Comparison of ENCODE assay signal across 8 cellular contexts in genomic region chr14:70640938-70641547, GRCh38. TPM values are rescaled to one million over a fixed set of nuclear protein-coding genes. Genes with fewer than 3 reads are reported as not detected.
DNase-seq lines count a peak whose midpoint lies in the region; ATAC-seq and TF ChIP-seq lines count a peak whose summit lies in the region.

No MANE protein-coding gene starts in this region.

- DNase-seq in Calu3: peak; percentile 40
- peak in 1 of 2 experiments; percentile 9 for DNase-seq in SJSA1 (ENCODE audit: low read depth in 1 of 2, low spot score in 2 of 2)
- no peak for DNase-seq in astrocyte of the cerebellum (ENCODE audit: low read depth)
- no peak for DNase-seq in NCI-H2029 treated with DMSO at 0.1 percent for 48 hours (lab: John Stamatoyannopoulos, UW)

- H3K9ac ChIP-seq in iPS-20b (ENCODE audit: low read depth, low read length) (peak overlapping the region; percentile 26; the same call in 1 of the 2 replicates), skeletal muscle tissue (ENCODE audit: low read depth in 1 of 3, low read length in 3 of 3) (peak overlapping the region; percentile 69 to 74 (median 72))

- intact Hi-C loops in Calu3 (cut with micrococcal nuclease; ENCODE audit: unreplicated experiment): loop anchor here (5.0 kb wide), 1 partner anchor 71 kb away; no protein-coding TSS in a partner anchor

- no peaks in the 10 kb centered on the region for H3K27me3 Mint-ChIP-seq in Calu3 (ENCODE audit: unreplicated experiment)

- H3K27ac Mint-ChIP-seq in Calu3 (ENCODE audit: unreplicated experiment): peak overlapping the region; percentile 37

- peaks cover 29% of the 10 kb centered on the region for H3K36me3 Mint-ChIP-seq in Calu3 (ENCODE audit: insufficient read depth, unreplicated experiment)

- H3K9me3 ChIP-seq in SJSA1 (replicated peaks): no peaks in the 10 kb centered on the region
- 0 out of 2 replicates have a peak, but pooled peaks cover 4% of the 10 kb centered on the region for H3K9me3 ChIP-seq in iPS-20b (ENCODE audit: insufficient read depth, low read depth, low read length)
- H3K9me3 ChIP-seq in skeletal muscle tissue (ENCODE audit: control insufficient read depth in 3 of 3, low read length in 3 of 3): no peaks in the 10 kb centered on the region

- peaks cover 3% of the 10 kb centered on the region for H3K9me3 Mint-ChIP-seq in Calu3 (ENCODE audit: low read depth, unreplicated experiment)

- TF ChIP-seq CTCF in Calu3 (IDR thresholded peaks at IDR 0.05; ENCODE audit: unreplicated experiment): no peak
- TF ChIP-seq CTCF in astrocyte of the cerebellum (IDR thresholded peaks at IDR 0.05; ENCODE audit: low read depth, low read length, missing control alignments): no peak

- peak overlapping the region; percentile 95 for H3K4me3 Mint-ChIP-seq in Calu3 (ENCODE audit: low read depth, unreplicated experiment)

- CTCF ChIA-PET in Calu3 (lab: Charles Lee): interaction anchor here (0.8 to 1.2 kb wide), 2 partner anchors 48 to 73 kb away, joined by 3 to 5 read pairs; no protein-coding TSS in a partner anchor

- H3K4me1 ChIP-seq in SJSA1 (replicated peaks): peaks cover 11% of the 10 kb centered on the region
- H3K4me1 ChIP-seq in iPS-20b (ENCODE audit: insufficient read depth, low read length): peaks cover 31% of the 10 kb centered on the region; the same call in 1 of the 2 replicates
- peaks cover 20 to 32% (median 24%) of the 10 kb centered on the region in 3 donors for H3K4me1 ChIP-seq in skeletal muscle tissue (ENCODE audit: control insufficient read depth in 3 of 3, insufficient read depth in 3 of 3, low read length in 3 of 3)

- BruUV-seq in Calu3 (replicated peaks; lab: Mats Ljungman, UMichigan): no TSS peak

- ATAC-seq in GM19467 (IDR thresholded peaks at IDR 0.05; ENCODE audit: unreplicated experiment): peak; percentile 65
- peak; percentile 65 for ATAC-seq in HG03571 (IDR thresholded peaks at IDR 0.05; ENCODE audit: unreplicated experiment)

- H3K4me3 ChIP-seq in SJSA1: peak overlapping the region; percentile 40
- peak overlapping the region; percentile 48 for H3K4me3 ChIP-seq in astrocyte of the cerebellum (ENCODE audit: low read depth, low read length)
- H3K4me3 ChIP-seq in iPS-20b (ENCODE audit: low read length): peak overlapping the region; percentile 89
- peak overlapping the region; percentile 68 to 81 (median 76) for H3K4me3 ChIP-seq in skeletal muscle tissue (ENCODE audit: low read length in 3 of 3)

- no peaks in the 10 kb centered on the region for H3K36me3 ChIP-seq in SJSA1
- no peaks in the 10 kb centered on the region for H3K36me3 ChIP-seq in iPS-20b (ENCODE audit: insufficient read depth, low read depth, low read length)
- H3K36me3 ChIP-seq in skeletal muscle tissue (ENCODE audit: control insufficient read depth in 3 of 3, insufficient read depth in 3 of 3, low read length in 3 of 3): no peaks in the 10 kb centered on the region

- H3K27ac ChIP-seq in SJSA1 (no peak overlapping the region), iPS-20b (ENCODE audit: low read length) (peak overlapping the region; percentile 24), skeletal muscle tissue (ENCODE audit: low read depth, low read length) (peak overlapping the region; percentile 80)

- peaks cover 25% of the 10 kb centered on the region for H3K4me1 Mint-ChIP-seq in Calu3 (ENCODE audit: low read depth, unreplicated experiment)

- in situ Hi-C loops in astrocyte of the cerebellum (cut with HindIII; ENCODE audit: low sequenced_read_pairs): no loop called here

- H3K27me3 ChIP-seq in SJSA1 (replicated peaks): peaks cover 61% of the 10 kb centered on the region
- H3K27me3 ChIP-seq in iPS-20b (ENCODE audit: insufficient read depth, low read length): 0 out of 2 replicates have a peak, but pooled peaks cover 5% of the 10 kb centered on the region
- H3K27me3 ChIP-seq in skeletal muscle tissue (ENCODE audit: control insufficient read depth in 3 of 3, insufficient read depth in 3 of 3, low read length in 3 of 3): peaks cover 0 to 3% (median 0%) of the 10 kb centered on the region in 3 donors

RNA-seq across cellular contexts. Expression of gene TTC9, which starts 0.7 kb away (rescaled TPM):
- 9.8 and 11.0 TPM in 2 replicates for total RNA-seq in Calu3 (2022)
- total RNA-seq in SJSA1 (2014; rRNA removed; shearing (Covaris generic)): 0.18 and 0.38 TPM in 2 replicates
- 1.0 TPM for total RNA-seq in skeletal muscle tissue

RNA-seq across cellular contexts. Expression of gene MED6, which starts 40.6 kb away (rescaled TPM):
- total RNA-seq in Calu3 (2022): 38.3 and 45.4 TPM in 2 replicates
- 20.1 and 36.6 TPM in 2 replicates for total RNA-seq in SJSA1 (2014; rRNA removed; shearing (Covaris generic))
- 45.4 TPM for total RNA-seq in skeletal muscle tissue
